Comparison of ENCODE assay signal across 20 cellular contexts in the genomic region with DNA sequence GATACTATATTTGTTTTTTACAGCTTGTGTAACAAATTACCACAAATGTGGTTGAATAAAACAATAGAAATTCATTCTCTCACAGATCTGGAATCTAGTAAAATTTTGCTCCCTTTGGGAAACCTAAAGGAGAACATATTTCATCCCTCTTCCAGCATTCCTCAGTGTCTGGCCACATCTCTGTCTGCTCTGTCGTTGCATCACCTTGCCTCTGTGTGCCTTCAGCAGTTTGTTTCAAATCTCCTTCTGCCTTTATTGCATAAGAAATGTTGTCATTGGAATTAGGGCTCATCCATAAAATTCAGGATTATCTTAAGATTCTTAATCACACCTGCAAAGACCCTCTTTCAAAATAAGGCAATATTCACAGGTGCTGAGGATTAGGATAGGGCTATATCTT. TPM values are rescaled to one million over a fixed set of nuclear protein-coding genes. Genes with fewer than 3 reads are reported as not detected.
DNase-seq lines count a peak whose midpoint lies in the region; ATAC-seq, FAIRE-seq and TF ChIP-seq lines count a peak whose summit lies in the region.
"Had no signal": no experiment of that assay in that cellular context is flagged by ENCODE, and none has a peak within 500 bp of the region (broad histone marks: within the 10 kb centered on the region; RNA-seq: fewer than 3 reads in every experiment).

No MANE protein-coding gene starts in this region.

- intact Hi-C loops in K562 (cut with micrococcal nuclease), result no loop called here

- H3K79me1 ChIP-seq in mesendoderm (ENCODE audit: low read length), result no peaks in the 10 kb centered on the region

- no peak for TF ChIP-seq EP300 in K562 (IDR thresholded peaks at IDR 0.05; ENCODE audit: low read length)

- DNase-seq in GM23248, result peak; percentile 3
- no peak for DNase-seq in K562 (ENCODE audit: extremely low read depth in 1 of 4, low spot score in 3 of 4)
- peak; percentile 5 for DNase-seq in fibroblast of villous mesenchyme (ENCODE audit: low read depth)
- peak; percentile 2 for DNase-seq in mesendoderm
- no peak for DNase-seq in DMS 273 (lab: John Stamatoyannopoulos, UW; ENCODE audit: unreplicated experiment)
- DNase-seq in SW 1271 (lab: John Stamatoyannopoulos, UW), result no peak
- DNase-seq in DMS53 treated with DMSO at 0.1 percent for 48 hours (lab: John Stamatoyannopoulos, UW; ENCODE audit: unreplicated experiment), result no peak
- DNase-seq: ACHN; AML-193; CD4-positive, alpha-beta T cell; DND-41; EL had no signal

- CTCF ChIA-PET in K562 (lab: Yijun Ruan, JAX; ENCODE audit: low intra/inter-chr PET ratio), result no interaction called here

- H2AFZ ChIP-seq in GM23248, result no peak overlapping the region
- H2AFZ ChIP-seq in K562 (ENCODE audit: low read depth, low read length), result no peak overlapping the region

- 21 to 29% methylated on average over 1 of the region's 1 CpG for WGBS in GM23248 (ENCODE audit: low coverage in 1 of 2, low lambda C conversion rate in 2 of 2, missing lambda C conversion rate in 2 of 2), 2 experiments
- 0% methylated on average over 1 of the region's 1 CpG for WGBS in K562 (ENCODE audit: insufficient coverage, low coverage, missing lambda C conversion rate)
- no CpG with 5 or more reads among the region's 1 CpG for WGBS in mesendoderm (ENCODE audit: extremely low coverage, insufficient coverage, low lambda C conversion rate)

- no peak for TF ChIP-seq POLR2A in K562 (conservative IDR thresholded peaks at IDR 0.05)

- no peak overlapping the region for H3K4me2 ChIP-seq in GM23248 (ENCODE audit: unreplicated experiment)
- H3K4me2 ChIP-seq in K562 (ENCODE audit: insufficient read depth, low read length), result no peak overlapping the region
- H3K4me2 ChIP-seq in mesendoderm (ENCODE audit: low read length), result no peak overlapping the region

- H3K79me2 ChIP-seq in GM23248 (ENCODE audit: insufficient read depth) (no peaks in the 10 kb centered on the region), K562 (ENCODE audit: control insufficient read depth, insufficient read depth, low read length) (no peaks in the 10 kb centered on the region), mesendoderm (ENCODE audit: control insufficient read depth, insufficient read depth, low read length) (no peaks in the 10 kb centered on the region)

- no peak overlapping the region for H3K4ac ChIP-seq in mesendoderm (ENCODE audit: low read depth, low read length)

- no peak overlapping the region for H3K23ac ChIP-seq in mesendoderm (ENCODE audit: low read length)

- no peak overlapping the region for H2BK15ac ChIP-seq in mesendoderm (replicated peaks; ENCODE audit: low read depth)

- H3K27me3 ChIP-seq in GM23248 (replicated peaks; ENCODE audit: insufficient read depth) (no peaks in the 10 kb centered on the region), K562 (ENCODE audit: control insufficient read depth in 2 of 2, insufficient read depth in 2 of 2, low read length in 2 of 2) (no peaks in the 10 kb centered on the region), mesendoderm (ENCODE audit: insufficient read depth, low read length, poor library complexity) (no peaks in the 10 kb centered on the region)

- H3K56ac ChIP-seq in mesendoderm (ENCODE audit: low read length), result no peak overlapping the region

- no peaks in the 10 kb centered on the region for H3F3A ChIP-seq in GM23248 (ENCODE audit: insufficient read depth)

- H3K9me2 ChIP-seq in GM23248 (ENCODE audit: insufficient read depth), result no peaks in the 10 kb centered on the region

- POLR2A ChIA-PET in K562 (lab: Yijun Ruan, JAX), result no interaction called here

- ATAC-seq in K562, result no peak
- no peak for ATAC-seq in GM18498 (IDR thresholded peaks at IDR 0.05; ENCODE audit: unreplicated experiment)

- H4K5ac ChIP-seq in mesendoderm (ENCODE audit: low read length), result no peak overlapping the region

- H3K4me1 ChIP-seq in GM23248 (ENCODE audit: insufficient read depth) (no peaks in the 10 kb centered on the region), K562 (replicated peaks in 1 of 2; ENCODE audit: control insufficient read depth in 2 of 2, insufficient read depth in 2 of 2, low read length in 2 of 2) (no peaks in the 10 kb centered on the region), mesendoderm (ENCODE audit: control insufficient read depth, low read depth, low read length) (no peaks in the 10 kb centered on the region)
- H3K4me1 ChIP-seq: HAP-1 had no signal

- H3K9me3 ChIP-seq in GM23248 (ENCODE audit: low read depth) (no peaks in the 10 kb centered on the region), K562 (replicated peaks; ENCODE audit: control insufficient read depth, insufficient read depth, low read depth, low read length) (no peaks in the 10 kb centered on the region)
- H3K9me3 ChIP-seq: HAP-1 had no signal

- TF ChIP-seq CTCF in K562 (IDR thresholded peaks at IDR 0.05 in 2 of 3, conservative IDR thresholded peaks at IDR 0.05 in 1 of 3; ENCODE audit: insufficient read depth in 2 of 3, low read depth in 1 of 3, low read length in 3 of 3), result no peak
- TF ChIP-seq CTCF in fibroblast of villous mesenchyme (IDR thresholded peaks at IDR 0.05; ENCODE audit: insufficient read depth, low read depth, low read length), result no peak

- H3K36me3 ChIP-seq in GM23248 (ENCODE audit: low read depth), result no peaks in the 10 kb centered on the region
- H3K36me3 ChIP-seq in K562 (ENCODE audit: control insufficient read depth, insufficient read depth, low read length), result no peaks in the 10 kb centered on the region
- H3K36me3 ChIP-seq in mesendoderm (ENCODE audit: control insufficient read depth, insufficient read depth, low read length), result no peaks in the 10 kb centered on the region
- H3K36me3 ChIP-seq: HAP-1 had no signal

- H3K27ac ChIP-seq in GM23248 (no peak overlapping the region), K562 (ENCODE audit: extremely low read depth, low read depth, low read length) (no peak overlapping the region), mesendoderm (ENCODE audit: low read depth, low read length) (no peak overlapping the region)
- H3K27ac ChIP-seq: C4-2B had no signal

- H2AK5ac ChIP-seq in mesendoderm (ENCODE audit: low read length), result no peak overlapping the region

- H2BK120ac ChIP-seq in mesendoderm (ENCODE audit: low read depth, low read length), result no peak overlapping the region

- H3K4me3 ChIP-seq in GM23248 (no peak overlapping the region), K562 (no peak overlapping the region), fibroblast of villous mesenchyme (ENCODE audit: low read depth, low read length) (no peak overlapping the region), mesendoderm (ENCODE audit: low read length) (no peak overlapping the region)
- H3K4me3 ChIP-seq: HAP-1 had no signal

- no peak for FAIRE-seq in K562 (lab: Jason Lieb, UNC)
- FAIRE-seq: GM12892 had no signal

- no peak for TF ChIP-seq RAD21 in K562 (CRISPR knock-in tag; conservative IDR thresholded peaks at IDR 0.05 in 1 of 2, IDR thresholded peaks at IDR 0.05 in 1 of 2)

- in situ Hi-C loops in GM23248 (cut with MboI), result no loop called here
- in situ Hi-C loops in K562 (cut with MboI), result no loop called here

- no TSS peak for BruUV-seq in K562 (replicated peaks; lab: Mats Ljungman, UMichigan)

- H4K8ac ChIP-seq in mesendoderm (ENCODE audit: low read depth, low read length), result no peak overlapping the region

- H3K9me1 ChIP-seq in K562 (ENCODE audit: control insufficient read depth, insufficient read depth, low read length), result no peaks in the 10 kb centered on the region

- H4K20me1 ChIP-seq in GM23248 (ENCODE audit: insufficient read depth), result no peaks in the 10 kb centered on the region
- H4K20me1 ChIP-seq in K562 (replicated peaks; ENCODE audit: control insufficient read depth, insufficient read depth, low read length), result no peaks in the 10 kb centered on the region

- no peak overlapping the region for H3K18ac ChIP-seq in mesendoderm (ENCODE audit: low read length)

- no peak overlapping the region for H2BK5ac ChIP-seq in mesendoderm (ENCODE audit: low read length)

- H3K9ac ChIP-seq in GM23248, result no peak overlapping the region
- H3K9ac ChIP-seq in K562 (ENCODE audit: insufficient read depth in 1 of 2, low read depth in 2 of 2, low read length in 2 of 2), result no peak overlapping the region
- no peak overlapping the region for H3K9ac ChIP-seq in mesendoderm (ENCODE audit: low read length)

RNA-seq across cellular contexts. Expression of a gene that starts 14.5 kb away (rescaled TPM):
- not detected in 2 replicates for total RNA-seq in GM23248 (2014; rRNA removed; shearing (Covaris generic))
- not detected in 2 replicates for polyA plus RNA-seq in GM23248 (2016; fragmentation: Nextera tagmentation; extraction: Ambion mirVana)
- total RNA-seq in K562 (2011; cell fraction: chromatin; rRNA removed; ENCODE audit: low replicate concordance), result not detected in 2 replicates
- not detected in 2 replicates for total RNA-seq in K562 (2011; cell fraction: nucleolus; rRNA removed)
- total RNA-seq in K562 (2011; cell fraction: nucleoplasm; rRNA removed), result not detected in 2 replicates
- not detected in 2 replicates for total RNA-seq in K562 (2014; rRNA removed)
- total RNA-seq in K562 (2014; rRNA removed; fragmentation: Illumina TruSeq; extraction: Trizol), result not detected in 2 replicates
- total RNA-seq in K562 (2015; rRNA removed; fragmentation: Illumina TruSeq; extraction: Trizol), result not detected in 2 replicates
- not detected in 2 replicates for total RNA-seq in K562 (2021)
- polyA plus RNA-seq in K562 (2011; rRNA removed), result not detected in 2 replicates
- polyA plus RNA-seq in K562 (2011; cell fraction: cytosol; rRNA removed), result not detected in 2 replicates
- polyA plus RNA-seq in K562 (2011; cell fraction: nucleus; rRNA removed), result not detected in 2 replicates
- polyA plus RNA-seq in K562 (2012), result not detected in 2 replicates
- not detected in 2 replicates for polyA plus RNA-seq in K562 (2014; fragmentation: Illumina TruSeq; extraction: Trizol)
- not detected for polyA plus RNA-seq in K562 (2014; fragmentation: Nextera tagmentation; extraction: Ambion mirVana)
- not detected in 2 replicates for polyA plus RNA-seq in K562 (2014; rRNA removed)
- not detected in 2 replicates for polyA minus RNA-seq in K562 (2011; rRNA and poly(A)+ RNA removed)
- not detected in 2 replicates for polyA minus RNA-seq in K562 (2011; cell fraction: cytosol; rRNA and poly(A)+ RNA removed)
- polyA minus RNA-seq in K562 (2011; cell fraction: nucleus; rRNA and poly(A)+ RNA removed), result not detected in 2 replicates
- total RNA-seq in fibroblast of villous mesenchyme, result not detected in 2 replicates
- not detected for polyA plus RNA-seq in mesendoderm (2013, experiment 1 of 2)
- polyA plus RNA-seq in mesendoderm (2013, experiment 2 of 2), result not detected
- total RNA-seq: CD4-positive, alpha-beta T cell; G401; H4; HT-29 had no signal
- polyA plus RNA-seq: BJ had no signal

RNA-seq across cellular contexts. Expression of a gene that starts 28.1 kb away (rescaled TPM):
- not detected in 2 replicates for total RNA-seq in GM23248 (2014; rRNA removed; shearing (Covaris generic))
- polyA plus RNA-seq in GM23248 (2016; fragmentation: Nextera tagmentation; extraction: Ambion mirVana) (not detected in 2 replicates), K562 (2011; rRNA removed) (not detected in 2 replicates), K562 (2014; fragmentation: Illumina TruSeq; extraction: Trizol) (not detected in 2 replicates), K562 (2014; fragmentation: Nextera tagmentation; extraction: Ambion mirVana) (not detected), K562 (2014; rRNA removed) (not detected in 2 replicates)
- total RNA-seq in K562 (2011; cell fraction: chromatin; rRNA removed; ENCODE audit: low replicate concordance), result not detected in 2 replicates
- total RNA-seq in K562 (2011; cell fraction: nucleolus; rRNA removed), result not detected in 2 replicates
- not detected in 2 replicates for total RNA-seq in K562 (2011; cell fraction: nucleoplasm; rRNA removed)
- total RNA-seq in K562 (2014; rRNA removed) (not detected in 2 replicates), K562 (2014; rRNA removed; fragmentation: Illumina TruSeq; extraction: Trizol) (not detected in 2 replicates), K562 (2015; rRNA removed; fragmentation: Illumina TruSeq; extraction: Trizol) (not detected in 2 replicates), K562 (2021) (not detected in 2 replicates), fibroblast of villous mesenchyme (not detected in 2 replicates)
- polyA plus RNA-seq in K562 (2011; cell fraction: cytosol; rRNA removed), result not detected in 2 replicates
- not detected in 2 replicates for polyA plus RNA-seq in K562 (2011; cell fraction: nucleus; rRNA removed)
- polyA plus RNA-seq in K562 (2012), result not detected in 2 replicates
- not detected in 2 replicates for polyA minus RNA-seq in K562 (2011; rRNA and poly(A)+ RNA removed)
- polyA minus RNA-seq in K562 (2011; cell fraction: cytosol; rRNA and poly(A)+ RNA removed), result not detected in 2 replicates
- polyA minus RNA-seq in K562 (2011; cell fraction: nucleus; rRNA and poly(A)+ RNA removed), result not detected in 2 replicates
- not detected for polyA plus RNA-seq in mesendoderm (2013, experiment 1 of 2)
- polyA plus RNA-seq in mesendoderm (2013, experiment 2 of 2), result not detected
- total RNA-seq: CD4-positive, alpha-beta T cell; G401; H4; HT-29 had no signal
- polyA plus RNA-seq: BJ had no signal

RNA-seq across cellular contexts. Expression of a gene that starts 45.8 kb away (rescaled TPM):
- 1.3 TPM in 1 of 2 replicates, not detected in the other for total RNA-seq in GM23248 (2014; rRNA removed; shearing (Covaris generic))
- 0.35 and 1.0 TPM in 2 replicates for polyA plus RNA-seq in GM23248 (2016; fragmentation: Nextera tagmentation; extraction: Ambion mirVana)
- total RNA-seq in K562 (2011; cell fraction: chromatin; rRNA removed; ENCODE audit: low replicate concordance), result 0.18 TPM in 1 of 2 replicates, not detected in the other
- total RNA-seq in K562 (2011; cell fraction: nucleolus; rRNA removed), result not detected in 2 replicates
- total RNA-seq in K562 (2011; cell fraction: nucleoplasm; rRNA removed), result not detected in 2 replicates
- total RNA-seq in K562 (2014; rRNA removed), result not detected in 2 replicates
- not detected in 2 replicates for total RNA-seq in K562 (2014; rRNA removed; fragmentation: Illumina TruSeq; extraction: Trizol)
- total RNA-seq in K562 (2015; rRNA removed; fragmentation: Illumina TruSeq; extraction: Trizol), result 0.04 TPM in 1 of 2 replicates, not detected in the other
- 0.07 TPM in 1 of 2 replicates, not detected in the other for total RNA-seq in K562 (2021)
- polyA plus RNA-seq in K562 (2011; rRNA removed), result 0.08 and 0.17 TPM in 2 replicates
- polyA plus RNA-seq in K562 (2011; cell fraction: cytosol; rRNA removed), result not detected in 2 replicates
- polyA plus RNA-seq in K562 (2011; cell fraction: nucleus; rRNA removed), result 0.07 and 0.11 TPM in 2 replicates
- polyA plus RNA-seq in K562 (2012), result 0.06 TPM in 1 of 2 replicates, not detected in the other
- not detected in 2 replicates for polyA plus RNA-seq in K562 (2014; fragmentation: Illumina TruSeq; extraction: Trizol)
- not detected for polyA plus RNA-seq in K562 (2014; fragmentation: Nextera tagmentation; extraction: Ambion mirVana)
- 0.07 TPM in 1 of 2 replicates, not detected in the other for polyA plus RNA-seq in K562 (2014; rRNA removed)
- not detected in 2 replicates for polyA minus RNA-seq in K562 (2011; rRNA and poly(A)+ RNA removed)
- polyA minus RNA-seq in K562 (2011; cell fraction: cytosol; rRNA and poly(A)+ RNA removed), result not detected in 2 replicates
- polyA minus RNA-seq in K562 (2011; cell fraction: nucleus; rRNA and poly(A)+ RNA removed), result 0.40 TPM in 1 of 2 replicates, not detected in the other
- 0.32 and 0.43 TPM in 2 replicates for total RNA-seq in fibroblast of villous mesenchyme
- polyA plus RNA-seq in mesendoderm (2013, experiment 1 of 2), result 6.7 TPM
- polyA plus RNA-seq in mesendoderm (2013, experiment 2 of 2), result 6.4 TPM
- total RNA-seq: G401 had no signal

RNA-seq across cellular contexts. Expression of a gene that starts 51.4 kb away (rescaled TPM):
- total RNA-seq in GM23248 (2014; rRNA removed; shearing (Covaris generic)), result not detected in 2 replicates
- polyA plus RNA-seq in GM23248 (2016; fragmentation: Nextera tagmentation; extraction: Ambion mirVana) (not detected in 2 replicates), K562 (2011; rRNA removed) (not detected in 2 replicates), K562 (2014; fragmentation: Illumina TruSeq; extraction: Trizol) (not detected in 2 replicates), K562 (2014; fragmentation: Nextera tagmentation; extraction: Ambion mirVana) (not detected), K562 (2014; rRNA removed) (not detected in 2 replicates)
- total RNA-seq in K562 (2011; cell fraction: chromatin; rRNA removed; ENCODE audit: low replicate concordance), result not detected in 2 replicates
- not detected in 2 replicates for total RNA-seq in K562 (2011; cell fraction: nucleolus; rRNA removed)
- total RNA-seq in K562 (2011; cell fraction: nucleoplasm; rRNA removed), result not detected in 2 replicates
- total RNA-seq in K562 (2014; rRNA removed) (not detected in 2 replicates), K562 (2014; rRNA removed; fragmentation: Illumina TruSeq; extraction: Trizol) (not detected in 2 replicates), K562 (2015; rRNA removed; fragmentation: Illumina TruSeq; extraction: Trizol) (not detected in 2 replicates), K562 (2021) (not detected in 2 replicates), fibroblast of villous mesenchyme (not detected in 2 replicates)
- polyA plus RNA-seq in K562 (2011; cell fraction: cytosol; rRNA removed), result not detected in 2 replicates
- not detected in 2 replicates for polyA plus RNA-seq in K562 (2011; cell fraction: nucleus; rRNA removed)
- polyA plus RNA-seq in K562 (2012), result 0.01 TPM in 1 of 2 replicates, not detected in the other
- not detected in 2 replicates for polyA minus RNA-seq in K562 (2011; rRNA and poly(A)+ RNA removed)
- polyA minus RNA-seq in K562 (2011; cell fraction: cytosol; rRNA and poly(A)+ RNA removed), result not detected in 2 replicates
- not detected in 2 replicates for polyA minus RNA-seq in K562 (2011; cell fraction: nucleus; rRNA and poly(A)+ RNA removed)
- polyA plus RNA-seq in mesendoderm (2013, experiment 1 of 2), result not detected
- not detected for polyA plus RNA-seq in mesendoderm (2013, experiment 2 of 2)
- total RNA-seq: CD4-positive, alpha-beta T cell; G401; H4; HT-29 had no signal
- polyA plus RNA-seq: BJ had no signal

RNA-seq across cellular contexts. Expression of a gene that starts 58.1 kb away (rescaled TPM):
- 3.4 and 4.3 TPM in 2 replicates for total RNA-seq in GM23248 (2014; rRNA removed; shearing (Covaris generic))
- polyA plus RNA-seq in GM23248 (2016; fragmentation: Nextera tagmentation; extraction: Ambion mirVana) (4.5 and 5.8 TPM in 2 replicates), K562 (2011; rRNA removed) (0.39 and 0.59 TPM in 2 replicates), K562 (2014; fragmentation: Illumina TruSeq; extraction: Trizol) (0.21 TPM in 2 replicates), K562 (2014; fragmentation: Nextera tagmentation; extraction: Ambion mirVana) (not detected), K562 (2014; rRNA removed) (0.16 TPM in 1 of 2 replicates, not detected in the other)
- 0.46 and 1.7 TPM in 2 replicates for total RNA-seq in K562 (2011; cell fraction: chromatin; rRNA removed; ENCODE audit: low replicate concordance)
- total RNA-seq in K562 (2011; cell fraction: nucleolus; rRNA removed), result 0.33 and 0.39 TPM in 2 replicates
- total RNA-seq in K562 (2011; cell fraction: nucleoplasm; rRNA removed), result 0.51 and 1.6 TPM in 2 replicates
- total RNA-seq in K562 (2014; rRNA removed) (not detected in 2 replicates), K562 (2014; rRNA removed; fragmentation: Illumina TruSeq; extraction: Trizol) (0.22 and 0.36 TPM in 2 replicates), K562 (2015; rRNA removed; fragmentation: Illumina TruSeq; extraction: Trizol) (0.30 and 0.33 TPM in 2 replicates), K562 (2021) (0.22 and 0.49 TPM in 2 replicates), fibroblast of villous mesenchyme (0.97 and 3.0 TPM in 2 replicates)
- polyA plus RNA-seq in K562 (2011; cell fraction: cytosol; rRNA removed), result 0.07 and 0.10 TPM in 2 replicates
- polyA plus RNA-seq in K562 (2011; cell fraction: nucleus; rRNA removed), result 0.08 and 0.11 TPM in 2 replicates
- polyA plus RNA-seq in K562 (2012), result 0.27 and 0.35 TPM in 2 replicates
- 0.12 and 0.56 TPM in 2 replicates for polyA minus RNA-seq in K562 (2011; rRNA and poly(A)+ RNA removed)
- polyA minus RNA-seq in K562 (2011; cell fraction: cytosol; rRNA and poly(A)+ RNA removed), result 0.57 TPM in 1 of 2 replicates, not detected in the other
- polyA minus RNA-seq in K562 (2011; cell fraction: nucleus; rRNA and poly(A)+ RNA removed), result 0.94 and 1.2 TPM in 2 replicates
- 8.4 TPM for polyA plus RNA-seq in mesendoderm (2013, experiment 1 of 2)
- 8.4 TPM for polyA plus RNA-seq in mesendoderm (2013, experiment 2 of 2)
- total RNA-seq: G401 had no signal

Comparison
In these comparisons a context has a peak if more than half of its experiments do, and no peak if none do; other contexts are left out.
1. DNase-seq: peak in GM23248 (single experiment), fibroblast of villous mesenchyme (single experiment) and mesendoderm (single experiment); none in K562 (0 of 4), DMS 273 (single experiment), SW 1271 (0 of 2) and DMS53 treated with DMSO at 0.1 percent for 48 hours (single experiment).